In the genomic region with DNA sequence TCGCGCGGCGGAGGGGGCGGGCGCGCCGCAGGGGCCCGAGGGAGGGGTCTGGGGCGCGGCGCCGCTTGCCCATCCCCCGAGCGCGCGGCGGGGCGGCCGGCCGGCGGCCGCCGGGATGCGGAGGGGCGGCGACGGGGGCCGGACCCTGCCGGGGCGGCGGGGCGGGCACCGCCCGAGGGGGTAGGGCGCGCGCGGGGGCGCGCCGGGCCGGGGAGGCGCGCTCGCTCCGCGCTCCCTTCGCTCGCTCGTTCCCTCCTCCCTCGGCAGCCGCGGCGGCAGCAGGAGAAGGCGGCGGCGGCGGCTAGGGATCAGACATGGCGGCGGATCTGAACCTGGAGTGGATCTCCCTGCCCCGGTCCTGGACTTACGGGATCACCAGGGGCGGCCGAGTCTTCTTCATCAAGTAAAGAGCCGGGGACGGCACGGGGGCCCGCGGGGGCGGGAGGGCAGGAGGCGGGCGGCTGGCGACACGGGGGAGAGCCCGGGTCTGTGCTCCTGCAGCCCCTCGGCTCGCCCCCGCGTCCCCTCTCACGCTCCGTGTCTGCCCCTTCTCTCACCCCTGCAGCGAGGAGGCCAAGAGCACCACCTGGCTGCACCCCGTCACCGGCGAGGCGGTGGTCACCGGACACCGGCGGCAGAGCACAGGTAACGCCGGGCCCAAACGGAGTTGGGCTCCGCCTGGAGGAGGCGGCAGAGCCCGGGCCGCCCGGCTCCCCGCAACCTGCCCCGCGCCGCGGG, we compare ENCODE assay signal across 8 cellular contexts. TPM values are rescaled to one million over a fixed set of nuclear protein-coding genes. Genes with fewer than 3 reads are reported as not detected.
DNase-seq lines count a peak whose midpoint lies in the region; ATAC-seq and TF ChIP-seq lines count a peak whose summit lies in the region.

A gene with protein sequence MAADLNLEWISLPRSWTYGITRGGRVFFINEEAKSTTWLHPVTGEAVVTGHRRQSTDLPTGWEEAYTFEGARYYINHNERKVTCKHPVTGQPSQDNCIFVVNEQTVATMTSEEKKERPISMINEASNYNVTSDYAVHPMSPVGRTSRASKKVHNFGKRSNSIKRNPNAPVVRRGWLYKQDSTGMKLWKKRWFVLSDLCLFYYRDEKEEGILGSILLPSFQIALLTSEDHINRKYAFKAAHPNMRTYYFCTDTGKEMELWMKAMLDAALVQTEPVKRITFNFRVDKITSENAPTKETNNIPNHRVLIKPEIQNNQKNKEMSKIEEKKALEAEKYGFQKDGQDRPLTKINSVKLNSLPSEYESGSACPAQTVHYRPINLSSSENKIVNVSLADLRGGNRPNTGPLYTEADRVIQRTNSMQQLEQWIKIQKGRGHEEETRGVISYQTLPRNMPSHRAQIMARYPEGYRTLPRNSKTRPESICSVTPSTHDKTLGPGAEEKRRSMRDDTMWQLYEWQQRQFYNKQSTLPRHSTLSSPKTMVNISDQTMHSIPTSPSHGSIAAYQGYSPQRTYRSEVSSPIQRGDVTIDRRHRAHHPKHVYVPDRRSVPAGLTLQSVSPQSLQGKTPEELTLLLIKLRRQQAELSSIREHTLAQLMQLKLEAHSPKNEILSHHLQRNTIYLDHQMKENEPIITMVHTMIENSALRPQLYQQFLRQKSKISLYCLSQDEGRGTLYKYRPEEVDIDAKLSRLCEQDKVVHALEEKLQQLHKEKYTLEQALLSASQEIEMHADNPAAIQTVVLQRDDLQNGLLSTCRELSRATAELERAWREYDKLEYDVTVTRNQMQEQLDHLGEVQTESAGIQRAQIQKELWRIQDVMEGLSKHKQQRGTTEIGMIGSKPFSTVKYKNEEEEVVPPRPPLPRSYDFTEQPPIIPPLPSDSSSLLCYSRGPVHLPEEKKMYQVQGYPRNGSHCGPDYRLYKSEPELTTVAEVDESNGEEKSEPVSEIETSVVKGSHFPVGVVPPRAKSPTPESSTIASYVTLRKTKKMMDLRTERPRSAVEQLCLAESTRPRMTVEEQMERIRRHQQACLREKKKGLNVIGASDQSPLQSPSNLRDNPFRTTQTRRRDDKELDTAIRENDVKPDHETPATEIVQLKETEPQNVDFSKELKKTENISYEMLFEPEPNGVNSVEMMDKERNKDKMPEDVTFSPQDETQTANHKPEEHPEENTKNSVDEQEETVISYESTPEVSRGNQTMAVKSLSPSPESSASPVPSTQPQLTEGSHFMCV (plus strand): TSS at position 248 of the 738 bp plus-strand sequence. CDS start 67 bp downstream, at position 315.

- H3K27me3 Mint-ChIP-seq in activated T-cell treated with anti-CD3 and anti-CD28 coated beads, Interleukin-2, amount 50 U/mL, for 24 hours = peaks cover 48% of the 10 kb centered on the region
- peaks cover 53% of the 10 kb centered on the region for H3K27me3 Mint-ChIP-seq in stimulated activated naive CD8-positive, alpha-beta T cell treated with anti-CD3 and anti-CD28 coated beads, Interleukin-15, Interleukin-2, amounts not matched to agents 100 ng/mL and 50 ng/mL, for 24 hours

- peaks cover 5% of the 10 kb centered on the region for H3K27me3 ChIP-seq in mononuclear cell (ENCODE audit: insufficient read depth, low read length)

- H3K9me3 ChIP-seq in HEK293 (ENCODE audit: control insufficient read depth, insufficient read depth, low read depth, low read length) = no peaks in the 10 kb centered on the region
- peaks cover 8% of the 10 kb centered on the region for H3K9me3 ChIP-seq in mononuclear cell (ENCODE audit: low read depth, low read length)

- peaks cover 22% of the 10 kb centered on the region for H3K4me1 ChIP-seq in HEK293 (ENCODE audit: control insufficient read depth, insufficient read depth, low read length)
- H3K4me1 ChIP-seq in mononuclear cell (ENCODE audit: insufficient read depth, low read length) = peaks cover 10% of the 10 kb centered on the region

- H3K27ac ChIP-seq in HEK293 (ENCODE audit: extremely low read depth, low read depth, low read length) = peak within 1 kb of the TSS; percentile 84

- H3K27ac Mint-ChIP-seq in activated T-cell treated with anti-CD3 and anti-CD28 coated beads, Interleukin-2, amount 50 U/mL, for 24 hours = peak within 1 kb of the TSS; percentile 29
- no peak within 1 kb of the TSS for H3K27ac Mint-ChIP-seq in stimulated activated naive CD8-positive, alpha-beta T cell treated with anti-CD3 and anti-CD28 coated beads, Interleukin-15, Interleukin-2, amounts not matched to agents 100 ng/mL and 50 ng/mL, for 24 hours

- DNase-seq in D341Med (ENCODE audit: low spot score) (peak; percentile 96), NCI-H526 (lab: John Stamatoyannopoulos, UW) (peak; percentile 48 to 78)
- peak; percentile 68 for DNase-seq in activated T-cell treated with anti-CD3 and anti-CD28 coated beads, Interleukin-2, amount 50 U/mL, for 24 hours

- H3K4me3 ChIP-seq in HEK293 (ENCODE audit: low read depth, low read length) = peak within 1 kb of the TSS; percentile 99
- peak within 1 kb of the TSS; percentile 42 for H3K4me3 ChIP-seq in mononuclear cell (ENCODE audit: low read length)

- peaks cover 0 to 9% of the 10 kb centered on the region in 2 experiments; a peak in 1 of 3 replicates for H3K36me3 ChIP-seq in HEK293 (ENCODE audit: control insufficient read depth in 2 of 2, insufficient read depth in 1 of 2, low read length in 2 of 2)

- peak within 1 kb of the TSS; percentile 85 for H3K4me3 Mint-ChIP-seq in activated T-cell treated with anti-CD3 and anti-CD28 coated beads, Interleukin-2, amount 50 U/mL, for 24 hours
- peak within 1 kb of the TSS; percentile 80 for H3K4me3 Mint-ChIP-seq in stimulated activated naive CD8-positive, alpha-beta T cell treated with anti-CD3 and anti-CD28 coated beads, Interleukin-15, Interleukin-2, amounts not matched to agents 100 ng/mL and 50 ng/mL, for 24 hours

- H3K36me3 Mint-ChIP-seq in activated T-cell treated with anti-CD3 and anti-CD28 coated beads, Interleukin-2, amount 50 U/mL, for 24 hours (ENCODE audit: low read depth) = peaks cover 4% of the 10 kb centered on the region
- peaks cover 5% of the 10 kb centered on the region for H3K36me3 Mint-ChIP-seq in stimulated activated naive CD8-positive, alpha-beta T cell treated with anti-CD3 and anti-CD28 coated beads, Interleukin-15, Interleukin-2, amounts not matched to agents 100 ng/mL and 50 ng/mL, for 24 hours (ENCODE audit: low read depth)

- CTCF ChIA-PET in HEK293 (lab: Yijun Ruan, JAX) = no interaction called here

- H3K9me3 Mint-ChIP-seq in activated T-cell treated with anti-CD3 and anti-CD28 coated beads, Interleukin-2, amount 50 U/mL, for 24 hours = peaks cover 11% of the 10 kb centered on the region
- H3K9me3 Mint-ChIP-seq in stimulated activated naive CD8-positive, alpha-beta T cell treated with anti-CD3 and anti-CD28 coated beads, Interleukin-15, Interleukin-2, amounts not matched to agents 100 ng/mL and 50 ng/mL, for 24 hours = peaks cover 6% of the 10 kb centered on the region

- ATAC-seq in esophagus mucosa (peak; percentile 84), GM19035 (IDR thresholded peaks at IDR 0.05; ENCODE audit: unreplicated experiment) (no peak)

- H3K4me1 Mint-ChIP-seq in activated T-cell treated with anti-CD3 and anti-CD28 coated beads, Interleukin-2, amount 50 U/mL, for 24 hours (ENCODE audit: low read depth) = peaks cover 22% of the 10 kb centered on the region
- H3K4me1 Mint-ChIP-seq in stimulated activated naive CD8-positive, alpha-beta T cell treated with anti-CD3 and anti-CD28 coated beads, Interleukin-15, Interleukin-2, amounts not matched to agents 100 ng/mL and 50 ng/mL, for 24 hours (ENCODE audit: low read depth) = peaks cover 16% of the 10 kb centered on the region

- POLR2A ChIA-PET in HEK293 (lab: Yijun Ruan, JAX) = interaction anchor here (0.7 kb wide), 1 partner anchor 16 kb away, joined by 3 read pairs; no protein-coding TSS in a partner anchor

- TF ChIP-seq CTCF in HEK293 (tag by site-specific recombination; IDR thresholded peaks at IDR 0.05) = no peak; the same call in 1 of the 2 replicates

TF ChIP-seq in HEK293, 187 proteins besides CTCF, POLR2A, EP300 and RAD21 (continues in another document):
- TF ChIP-seq SP2 (tag by site-specific recombination; IDR thresholded peaks at IDR 0.05) = peak; percentile 10; the same call in 1 of the 2 replicates
- TF ChIP-seq, protein P1, sequence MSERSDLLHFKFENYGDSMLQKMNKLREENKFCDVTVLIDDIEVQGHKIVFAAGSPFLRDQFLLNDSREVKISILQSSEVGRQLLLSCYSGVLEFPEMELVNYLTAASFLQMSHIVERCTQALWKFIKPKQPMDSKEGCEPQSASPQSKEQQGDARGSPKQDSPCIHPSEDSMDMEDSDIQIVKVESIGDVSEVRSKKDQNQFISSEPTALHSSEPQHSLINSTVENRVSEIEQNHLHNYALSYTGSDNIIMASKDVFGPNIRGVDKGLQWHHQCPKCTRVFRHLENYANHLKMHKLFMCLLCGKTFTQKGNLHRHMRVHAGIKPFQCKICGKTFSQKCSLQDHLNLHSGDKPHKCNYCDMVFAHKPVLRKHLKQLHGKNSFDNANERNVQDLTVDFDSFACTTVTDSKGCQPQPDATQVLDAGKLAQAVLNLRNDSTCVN (tag by site-specific recombination; optimal IDR thresholded peaks at IDR 0.05) = peak; percentile 67
- no peak for TF ChIP-seq GLIS2 (tag by site-specific recombination; IDR thresholded peaks at IDR 0.05)
- peak; percentile 27; the same call in 1 of the 2 replicates for TF ChIP-seq ZBTB48 (tag by site-specific recombination; IDR thresholded peaks at IDR 0.05)
- peak; percentile 23; the same call in 1 of the 2 replicates for TF ChIP-seq ZFHX2 (tag by site-specific recombination; conservative IDR thresholded peaks at IDR 0.05)
- TF ChIP-seq HOXD13 (CRISPR knock-in tag; IDR thresholded peaks at IDR 0.05; ENCODE audit: borderline replicate concordance) = no peak
- TF ChIP-seq, protein P2, sequence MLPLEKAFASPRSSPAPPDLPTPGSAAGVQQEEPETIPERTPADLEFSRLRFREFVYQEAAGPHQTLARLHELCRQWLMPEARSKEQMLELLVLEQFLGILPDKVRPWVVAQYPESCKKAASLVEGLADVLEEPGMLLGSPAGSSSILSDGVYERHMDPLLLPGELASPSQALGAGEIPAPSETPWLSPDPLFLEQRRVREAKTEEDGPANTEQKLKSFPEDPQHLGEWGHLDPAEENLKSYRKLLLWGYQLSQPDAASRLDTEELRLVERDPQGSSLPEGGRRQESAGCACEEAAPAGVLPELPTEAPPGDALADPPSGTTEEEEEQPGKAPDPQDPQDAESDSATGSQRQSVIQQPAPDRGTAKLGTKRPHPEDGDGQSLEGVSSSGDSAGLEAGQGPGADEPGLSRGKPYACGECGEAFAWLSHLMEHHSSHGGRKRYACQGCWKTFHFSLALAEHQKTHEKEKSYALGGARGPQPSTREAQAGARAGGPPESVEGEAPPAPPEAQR (tag by site-specific recombination; IDR thresholded peaks at IDR 0.05) = no peak

RNA-seq across cellular contexts. Expression of the gene that starts here (rescaled TPM):
- total RNA-seq in esophagus mucosa (32.7 TPM), mononuclear cell (4.2 TPM)
